12 cellular contexts compared by ENCODE assay signal in the genomic region with DNA sequence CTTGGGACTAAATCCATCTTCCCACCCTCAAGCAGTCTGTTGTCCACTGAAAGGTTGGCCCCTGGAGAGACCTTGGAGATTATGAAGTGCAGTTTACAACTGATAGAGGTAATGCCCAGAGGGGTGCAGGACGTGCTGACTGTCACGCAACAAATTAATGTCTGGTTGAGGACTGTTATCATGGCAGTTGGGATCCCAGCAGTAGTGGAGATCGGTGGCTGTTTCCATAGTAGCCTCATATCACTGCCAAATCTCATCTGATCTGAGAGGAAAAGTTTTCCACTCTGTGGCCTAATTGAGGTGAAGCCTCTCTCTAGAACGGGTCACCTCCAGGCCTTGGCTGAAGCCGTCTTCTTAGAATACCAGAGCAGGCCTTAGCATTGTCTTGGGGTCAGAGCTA. TPM values are rescaled to one million over a fixed set of nuclear protein-coding genes. Genes with fewer than 3 reads are reported as not detected.
"Had no signal": no experiment of that assay in that cellular context is flagged by ENCODE, and none has a peak within 500 bp of the region (broad histone marks: within the 10 kb centered on the region; RNA-seq: fewer than 3 reads in every experiment).

No MANE protein-coding gene starts in this region.

- H3K27ac Mint-ChIP-seq: activated B cell treated with CpG ODN at 0.5 μM for 24 hours; activated CD4-positive, alpha-beta T cell treated with anti-CD3 and anti-CD28 coated beads, Interleukin-2, amount 10 ng/mL, durations not matched to agents 7 days and 5 days had no signal

- H3K27me3 ChIP-seq: cardiac muscle cell had no signal

- H3K27ac ChIP-seq: cardiac muscle cell, thoracic aorta had no signal

- H3K27me3 Mint-ChIP-seq: activated B cell treated with CpG ODN at 0.5 μM for 24 hours; activated CD4-positive, alpha-beta T cell treated with anti-CD3 and anti-CD28 coated beads, Interleukin-2, amount 10 ng/mL, durations not matched to agents 7 days and 5 days had no signal

- H3K4me3 ChIP-seq: cardiac muscle cell, thoracic aorta had no signal

- H3K4me3 Mint-ChIP-seq: activated B cell treated with CpG ODN at 0.5 μM for 24 hours; activated CD4-positive, alpha-beta T cell treated with anti-CD3 and anti-CD28 coated beads, Interleukin-2, amount 10 ng/mL, durations not matched to agents 7 days and 5 days had no signal

- ATAC-seq: esophagus mucosa had no signal

- H3K9me3 Mint-ChIP-seq: activated B cell treated with CpG ODN at 0.5 μM for 24 hours; activated CD4-positive, alpha-beta T cell treated with anti-CD3 and anti-CD28 coated beads, Interleukin-2, amount 10 ng/mL, durations not matched to agents 7 days and 5 days had no signal

- DNase-seq: activated B cell treated with CpG ODN at 0.5 μM for 24 hours; activated CD4-positive, alpha-beta T cell treated with anti-CD3 and anti-CD28 coated beads, Interleukin-2, amount 10 ng/mL, durations not matched to agents 7 days and 5 days; activated naive CD4-positive, alpha-beta T cell treated with Interleukin-2 at 50 U/mL for 16 hours; kidney glomerular epithelial cell; mesendoderm; stimulated activated CD4-positive, alpha-beta T cell treated with anti-CD3 and anti-CD28 coated beads, Interleukin-12 subunit alpha, Interleukin-12 subunit beta, amount 100 ng/mL, for 4 hours; stimulated activated CD4-positive, alpha-beta T cell treated with anti-CD3 and anti-CD28 coated beads, Interleukin-2, amount 100 ng/mL, for 24 hours had no signal

- H3K9me3 ChIP-seq: thoracic aorta had no signal

- H3K36me3 ChIP-seq: cardiac muscle cell, thoracic aorta had no signal

RNA-seq across cellular contexts. Expression of gene CLEC17A, which starts 49.4 kb away (rescaled TPM):
- total RNA-seq: activated CD4-positive, alpha-beta T cell treated with anti-CD3 and anti-CD28 coated beads, Interleukin-2, amount 10 ng/mL, durations not matched to agents 7 days and 5 days; cardiac muscle cell; T-helper 2 cell treated with Interferon-gamma antibody and Interleukin-4, amounts not matched to agents 100 ng/mL and 5 ng/mL, for 36 hours; thoracic aorta had no signal
- polyA plus RNA-seq: cardiac muscle cell, neural cell had no signal
